ENCODE assay signal across 8 cellular contexts in genomic region chr1:244837597-244838258, GRCh38. TPM values are rescaled to one million over a fixed set of nuclear protein-coding genes. Genes with fewer than 3 reads are reported as not detected.
DNase-seq lines count a peak whose midpoint lies in the region; ATAC-seq and TF ChIP-seq lines count a peak whose summit lies in the region.
"Had no signal": no experiment of that assay in that cellular context is flagged by ENCODE, and none has a peak within 500 bp of the region (broad histone marks: within the 10 kb centered on the region; RNA-seq: fewer than 3 reads in every experiment).

No MANE protein-coding gene starts in this region.

- H3K4me1 ChIP-seq in psoas muscle, result peaks cover 50% of the 10 kb centered on the region

- DNase-seq in GM12865 (ENCODE audit: low read depth) (peak; percentile 28), NCI-H2227 (lab: John Stamatoyannopoulos, UW; ENCODE audit: unreplicated experiment) (peak; percentile 32), caudate nucleus (lab: John Stamatoyannopoulos, UW) (no peak), psoas muscle (no peak), dermis blood vessel endothelial cell (no peak)
- DNase-seq: activated CD4-positive, alpha-beta T cell treated with anti-CD3 and anti-CD28 coated beads for 1 hour had no signal

- intact Hi-C loops in psoas muscle (cut with DNase I), result no loop called here

- peaks cover 0 to 38% of the 10 kb centered on the region in 2 donors for H3K36me3 ChIP-seq in psoas muscle (ENCODE audit: insufficient read depth in 1 of 2, low read depth in 1 of 2)

- TF ChIP-seq CTCF in GM12865 (IDR thresholded peaks at IDR 0.05; ENCODE audit: insufficient read depth, low read depth, low read length, missing control alignments), result no peak
- TF ChIP-seq CTCF in psoas muscle (IDR thresholded peaks at IDR 0.05), result no peak

- H3K27ac ChIP-seq in caudate nucleus (ENCODE audit: low read depth, low read length), result peak overlapping the region; percentile 19
- H3K27ac ChIP-seq in psoas muscle, result peak overlapping the region; percentile 97

- no peak for ATAC-seq in psoas muscle
- ATAC-seq in GM21526 (IDR thresholded peaks at IDR 0.05; ENCODE audit: low FRiP score, unreplicated experiment), result no peak
- no peak for ATAC-seq in GM19023 (IDR thresholded peaks at IDR 0.05; ENCODE audit: unreplicated experiment)

- H3K27me3 ChIP-seq in psoas muscle (ENCODE audit: insufficient read depth in 3 of 3, low read length in 2 of 3), result no peaks in the 10 kb centered on the region

- H3K4me3 ChIP-seq in GM12865 (ENCODE audit: low read depth, low read length), result peak overlapping the region; percentile 99
- peak overlapping the region; percentile 89 for H3K4me3 ChIP-seq in psoas muscle

- no peaks in the 10 kb centered on the region for H3K9me3 ChIP-seq in psoas muscle

- 47 to 77% (median 48%) methylated on average over 5 of the region's 5 CpGs for WGBS in psoas muscle, 3 donors

RNA-seq across cellular contexts. Expression of gene COX20, which starts 2.3 kb away (rescaled TPM):
- total RNA-seq in psoas muscle (10 to 100 TPM; 22.6 to 35.8 (median 33.4) TPM), dermis blood vessel endothelial cell (16.8 and 33.0 TPM in 2 replicates)
- polyA plus RNA-seq in psoas muscle, result 10 to 100 TPM; 53.3 to 76.8 (median 53.5) TPM

RNA-seq across cellular contexts. Expression of gene HNRNPU, which starts 26.6 kb away (rescaled TPM):
- 100 to 1,000 TPM; 163 to 262 (median 202) TPM for total RNA-seq in psoas muscle
- polyA plus RNA-seq in psoas muscle, result 100 to 1,000 TPM; 110 to 186 (median 139) TPM
- 395 and 520 TPM in 2 replicates for total RNA-seq in dermis blood vessel endothelial cell

Comparison
In these comparisons a context has a peak if more than half of its experiments do, and no peak if none do; other contexts are left out.
1. DNase-seq: peak in GM12865 (single experiment) and NCI-H2227 (single experiment); none in caudate nucleus (0 of 61), psoas muscle (0 of 2) and dermis blood vessel endothelial cell (single experiment).